8 cellular contexts compared by ENCODE assay signal in genomic region chr1:36703526-36704208, GRCh38.
DNase-seq lines count a peak whose midpoint lies in the region; ATAC-seq, FAIRE-seq and TF ChIP-seq lines count a peak whose summit lies in the region.

No MANE protein-coding gene starts in this region.

- H3K4me3 Mint-ChIP-seq in activated naive CD8-positive, alpha-beta T cell treated with anti-CD3 and anti-CD28 coated beads, Interleukin-2, amount 10 ng/mL, durations not matched to agents 7 days and 5 days = no peak overlapping the region

- FAIRE-seq in GM12892 (lab: Jason Lieb, UNC) = peak; percentile 93

- POLR2A ChIA-PET in activated naive CD8-positive, alpha-beta T cell treated with anti-CD3 and anti-CD28 coated beads, Interleukin-2, amount 10 ng/mL, durations not matched to agents 7 days and 5 days (lab: Charles Lee) = no interaction called here

- no peaks in the 10 kb centered on the region for H3K9me3 ChIP-seq in cardiac muscle cell (ENCODE audit: low read depth)

- no peaks in the 10 kb centered on the region for H3K36me3 Mint-ChIP-seq in activated naive CD8-positive, alpha-beta T cell treated with anti-CD3 and anti-CD28 coated beads, Interleukin-2, amount 10 ng/mL, durations not matched to agents 7 days and 5 days

- TF ChIP-seq CTCF in cardiac muscle cell (IDR thresholded peaks at IDR 0.05; ENCODE audit: low read depth, low read length) = peak; percentile 93

- no peaks in the 10 kb centered on the region for H3K36me3 ChIP-seq in cardiac muscle cell

- no peak overlapping the region for H3K27ac Mint-ChIP-seq in activated naive CD8-positive, alpha-beta T cell treated with anti-CD3 and anti-CD28 coated beads, Interleukin-2, amount 10 ng/mL, durations not matched to agents 7 days and 5 days

- no peak overlapping the region for H3K27ac ChIP-seq in cardiac muscle cell

- no peaks in the 10 kb centered on the region for H3K9me3 Mint-ChIP-seq in activated naive CD8-positive, alpha-beta T cell treated with anti-CD3 and anti-CD28 coated beads, Interleukin-2, amount 10 ng/mL, durations not matched to agents 7 days and 5 days

- in situ Hi-C loops in SK-MEL-5 (cut with HindIII; ENCODE audit: low pct_unique_long_range_greater_than_20kb, low sequenced_read_pairs) = no loop called here

- no peaks in the 10 kb centered on the region for H3K27me3 ChIP-seq in cardiac muscle cell

- no peak for TF ChIP-seq POLR2A in GM12892 (IDR thresholded peaks at IDR 0.05; ENCODE audit: low read depth, low read length)

- no peak overlapping the region for H3K4me3 ChIP-seq in cardiac muscle cell

- H3K4me1 Mint-ChIP-seq in activated naive CD8-positive, alpha-beta T cell treated with anti-CD3 and anti-CD28 coated beads, Interleukin-2, amount 10 ng/mL, durations not matched to agents 7 days and 5 days = no peaks in the 10 kb centered on the region

- intact Hi-C loops in posterior vena cava (cut with DNase I) = no loop called here

- DNase-seq in GM12892 (ENCODE audit: insufficient read length) (peak; percentile 80), NCI-H1092 treated with DMSO at 0.1 percent for 48 hours (lab: John Stamatoyannopoulos, UW) (peak; percentile 91), SK-MEL-5 (ENCODE audit: low read depth, low spot score) (peak; percentile 82), cardiac muscle cell (ENCODE audit: low read depth in 1 of 2, low spot score in 1 of 2) (peak; percentile 78 to 87), posterior vena cava (ENCODE audit: low spot score) (peak; percentile 92)
- DNase-seq in activated naive CD8-positive, alpha-beta T cell treated with anti-CD3 and anti-CD28 coated beads, Interleukin-2, amount 10 ng/mL, durations not matched to agents 7 days and 5 days = peak; percentile 77

- peaks cover 13% of the 10 kb centered on the region for H3K27me3 Mint-ChIP-seq in activated naive CD8-positive, alpha-beta T cell treated with anti-CD3 and anti-CD28 coated beads, Interleukin-2, amount 10 ng/mL, durations not matched to agents 7 days and 5 days

- H3K4me1 ChIP-seq in cardiac muscle cell (ENCODE audit: low read depth) = no peaks in the 10 kb centered on the region

- ATAC-seq in activated naive CD8-positive, alpha-beta T cell treated with anti-CD3 and anti-CD28 coated beads, Interleukin-2, amount 10 ng/mL, durations not matched to agents 7 days and 5 days (ENCODE audit: low read depth) = peak; percentile 82
- ATAC-seq in HG03432 (IDR thresholded peaks at IDR 0.05; ENCODE audit: unreplicated experiment) = no peak
- no peak for ATAC-seq in GM21529 (IDR thresholded peaks at IDR 0.05; ENCODE audit: unreplicated experiment)
